In the genomic region with DNA sequence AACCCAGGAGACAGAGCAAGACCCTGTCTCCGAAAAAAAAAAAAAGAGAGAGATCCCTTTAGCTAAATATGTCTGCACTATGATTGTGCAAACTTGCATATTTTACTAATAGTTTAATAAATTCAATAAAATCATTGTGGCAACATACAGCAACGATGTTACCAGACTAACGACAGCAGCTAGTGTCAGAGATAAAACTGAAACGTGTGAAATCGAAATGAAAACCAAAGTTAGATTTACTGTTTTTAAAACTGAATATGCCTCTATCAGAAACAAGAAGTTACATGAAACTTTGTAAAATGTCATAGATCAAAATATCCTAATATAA, we compare ENCODE assay signal across 20 cellular contexts. TPM values are rescaled to one million over a fixed set of nuclear protein-coding genes. Genes with fewer than 3 reads are reported as not detected.
DNase-seq lines count a peak whose midpoint lies in the region; ATAC-seq and TF ChIP-seq lines count a peak whose summit lies in the region.
"Had no signal": no experiment of that assay in that cellular context is flagged by ENCODE, and none has a peak within 500 bp of the region (broad histone marks: within the 10 kb centered on the region; RNA-seq: fewer than 3 reads in every experiment).

No MANE protein-coding gene starts in this region.

- H3K4me1 Mint-ChIP-seq in activated CD4-positive, alpha-beta T cell treated with anti-CD3 and anti-CD28 coated beads, Interleukin-2, amount 10 ng/mL, durations not matched to agents 7 days and 5 days = peaks cover 82% of the 10 kb centered on the region
- H3K4me1 Mint-ChIP-seq in dendritic cell treated with granulocyte-macrophage colony-stimulating factor and Interleukin-4, amounts not matched to agents 40 ng/mL and 50 ng/mL, for 4 days (ENCODE audit: low read depth) = peaks cover 37% of the 10 kb centered on the region
- no peaks in the 10 kb centered on the region for H3K4me1 Mint-ChIP-seq in HFFc6 (ENCODE audit: low read depth)

- POLR2A ChIA-PET in activated CD4-positive, alpha-beta T cell treated with anti-CD3 and anti-CD28 coated beads, Interleukin-2, amount 10 ng/mL, durations not matched to agents 7 days and 5 days (lab: Charles Lee) = interaction anchor here (0.6 to 1.7 kb wide), 3 partner anchors 53 to 708 kb away, joined by 3 to 6 read pairs (median 4); partner anchors contain the start of gene CD2

- intact Hi-C loops in dendritic cell treated with granulocyte-macrophage colony-stimulating factor and Interleukin-4, amounts not matched to agents 40 ng/mL and 50 ng/mL, for 4 days (cut with micrococcal nuclease) = loop anchor here (2.0 kb wide), 1 partner anchor 14 kb away; no protein-coding TSS in a partner anchor
- intact Hi-C loops in spleen (cut with DNase I; ENCODE audit: low total_unique reads) = no loop called here

- H3K4me3 Mint-ChIP-seq in activated CD4-positive, alpha-beta T cell treated with anti-CD3 and anti-CD28 coated beads, Interleukin-2, amount 10 ng/mL, durations not matched to agents 7 days and 5 days = peak overlapping the region; percentile 34
- no peak overlapping the region for H3K4me3 Mint-ChIP-seq in dendritic cell treated with granulocyte-macrophage colony-stimulating factor and Interleukin-4, amounts not matched to agents 40 ng/mL and 50 ng/mL, for 4 days
- H3K4me3 Mint-ChIP-seq in HFFc6 = no peak overlapping the region
- H3K4me3 Mint-ChIP-seq: brain, CD14-positive monocyte had no signal

- CTCF ChIA-PET in activated CD4-positive, alpha-beta T cell treated with anti-CD3 and anti-CD28 coated beads, Interleukin-2, amount 10 ng/mL, durations not matched to agents 7 days and 5 days (lab: Charles Lee) = interaction anchor here (0.7 to 1.3 kb wide), 10 partner anchors 9 to 73 kb away, joined by 3 to 9 read pairs (median 4); partner anchors contain the start of gene CD2

- peaks cover 18% of the 10 kb centered on the region for H3K4me1 ChIP-seq in RWPE2 (ENCODE audit: insufficient read depth, poor library complexity, severe bottlenecking)
- peaks cover 0 to 29% (median 2%) of the 10 kb centered on the region in 6 donors for H3K4me1 ChIP-seq in spleen
- H3K4me1 ChIP-seq: A549, HAP-1, thyroid gland had no signal

- H3K27me3 Mint-ChIP-seq in activated CD4-positive, alpha-beta T cell treated with anti-CD3 and anti-CD28 coated beads, Interleukin-2, amount 10 ng/mL, durations not matched to agents 7 days and 5 days = no peaks in the 10 kb centered on the region
- H3K27me3 Mint-ChIP-seq in dendritic cell treated with granulocyte-macrophage colony-stimulating factor and Interleukin-4, amounts not matched to agents 40 ng/mL and 50 ng/mL, for 4 days = no peaks in the 10 kb centered on the region
- H3K27me3 Mint-ChIP-seq in HFFc6 (ENCODE audit: insufficient read depth) = peaks cover 6% of the 10 kb centered on the region
- H3K27me3 Mint-ChIP-seq: brain had no signal

- DNase-seq in activated CD4-positive, alpha-beta T cell treated with anti-CD3 and anti-CD28 coated beads, Interleukin-2, amount 10 ng/mL, durations not matched to agents 7 days and 5 days = no peak
- no peak for DNase-seq in activated CD4-positive, alpha-beta T cell treated with anti-CD3 and anti-CD28 coated beads for 48 hours
- DNase-seq in RWPE2 (ENCODE audit: low spot score) (no peak), spleen (no peak), MG63 (no peak), HFFc6 (no peak), middle frontal gyrus (ENCODE audit: extremely low spot score, low spot score) (no peak)
- DNase-seq: activated CD4-positive, alpha-beta T cell treated with anti-CD3 and anti-CD28 coated beads, Interleukin-2, amount 50 U/mL, for 4 hours; activated gamma-delta T cell treated with Interleukin-2 at 50 U/mL for 16 hours; cortex of kidney; left ventricle myocardium superior; NCI-H1105; PC-3; thyroid gland had no signal

- H3K27ac Mint-ChIP-seq in activated CD4-positive, alpha-beta T cell treated with anti-CD3 and anti-CD28 coated beads, Interleukin-2, amount 10 ng/mL, durations not matched to agents 7 days and 5 days = peak overlapping the region; percentile 90
- H3K27ac Mint-ChIP-seq in dendritic cell treated with granulocyte-macrophage colony-stimulating factor and Interleukin-4, amounts not matched to agents 40 ng/mL and 50 ng/mL, for 4 days = peak overlapping the region; percentile 62
- no peak overlapping the region for H3K27ac Mint-ChIP-seq in HFFc6

- peaks cover 4% of the 10 kb centered on the region for H3K9me3 ChIP-seq in RWPE2 (ENCODE audit: severe bottlenecking)
- peaks cover 0 to 28% (median 17%) of the 10 kb centered on the region in 8 donors for H3K9me3 ChIP-seq in spleen
- H3K9me3 ChIP-seq in MG63 = peaks cover 11% of the 10 kb centered on the region
- H3K9me3 ChIP-seq: HAP-1, thyroid gland had no signal

- H3K9me3 Mint-ChIP-seq in activated CD4-positive, alpha-beta T cell treated with anti-CD3 and anti-CD28 coated beads, Interleukin-2, amount 10 ng/mL, durations not matched to agents 7 days and 5 days = peaks cover 27% of the 10 kb centered on the region
- H3K9me3 Mint-ChIP-seq in dendritic cell treated with granulocyte-macrophage colony-stimulating factor and Interleukin-4, amounts not matched to agents 40 ng/mL and 50 ng/mL, for 4 days = peaks cover 14% of the 10 kb centered on the region
- no peaks in the 10 kb centered on the region for H3K9me3 Mint-ChIP-seq in HFFc6

- H3K4me3 ChIP-seq in RWPE2 (ENCODE audit: severe bottlenecking) (no peak overlapping the region), spleen (no peak overlapping the region), MG63 (no peak overlapping the region)
- H3K4me3 ChIP-seq: A549, HAP-1, thyroid gland had no signal

- no peak for ATAC-seq in RWPE2 (ENCODE audit: low read depth)
- ATAC-seq: A549, left ventricle myocardium superior, PC-3 had no signal

- H3K27me3 ChIP-seq in RWPE2 (ENCODE audit: insufficient read depth, poor library complexity, severe bottlenecking) = no peaks in the 10 kb centered on the region
- H3K27me3 ChIP-seq in spleen (replicated peaks in 1 of 7) = no peaks in the 10 kb centered on the region
- peaks cover 4% of the 10 kb centered on the region; the same call in 1 of the 2 replicates for H3K27me3 ChIP-seq in MG63
- H3K27me3 ChIP-seq: thyroid gland had no signal

- WGBS in spleen, 5 donors = 74 to 86% (median 84%) methylated on average over 5 of the region's 5 CpGs

- H3K36me3 ChIP-seq in RWPE2 (ENCODE audit: low read depth) = no peaks in the 10 kb centered on the region
- no peaks in the 10 kb centered on the region for H3K36me3 ChIP-seq in spleen
- no peaks in the 10 kb centered on the region for H3K36me3 ChIP-seq in MG63
- H3K36me3 ChIP-seq: HAP-1, thyroid gland had no signal

- no peak for TF ChIP-seq POLR2A in spleen (IDR thresholded peaks at IDR 0.05)

- peaks cover 29% of the 10 kb centered on the region for H3K36me3 Mint-ChIP-seq in activated CD4-positive, alpha-beta T cell treated with anti-CD3 and anti-CD28 coated beads, Interleukin-2, amount 10 ng/mL, durations not matched to agents 7 days and 5 days (ENCODE audit: low read depth)
- H3K36me3 Mint-ChIP-seq in dendritic cell treated with granulocyte-macrophage colony-stimulating factor and Interleukin-4, amounts not matched to agents 40 ng/mL and 50 ng/mL, for 4 days (ENCODE audit: low read depth) = no peaks in the 10 kb centered on the region
- no peaks in the 10 kb centered on the region for H3K36me3 Mint-ChIP-seq in HFFc6 (ENCODE audit: low read depth)
- H3K36me3 Mint-ChIP-seq: brain, CD14-positive monocyte had no signal

- H3K27ac ChIP-seq in RWPE2 (ENCODE audit: poor library complexity, severe bottlenecking) (peak overlapping the region; percentile 64), spleen (peak overlapping the region; percentile 16 to 82 (median 60))
- H3K27ac ChIP-seq: A549, HL-60, thyroid gland had no signal

- TF ChIP-seq CTCF in RWPE2 (IDR thresholded peaks at IDR 0.05; ENCODE audit: poor library complexity, severe bottlenecking) (no peak), spleen (IDR thresholded peaks at IDR 0.05 in 8 of 11, conservative IDR thresholded peaks at IDR 0.05 in 3 of 11) (no peak), HFFc6 (IDR thresholded peaks at IDR 0.05) (no peak)

RNA-seq across cellular contexts. Expression of gene CD2, which starts 54.9 kb away (rescaled TPM):
- 100 to 1,000 TPM; 206 to 258 TPM for total RNA-seq in activated CD4-positive, alpha-beta T cell treated with anti-CD3 and anti-CD28 coated beads, Interleukin-2, amount 10 ng/mL, durations not matched to agents 7 days and 5 days
- total RNA-seq in spleen = 10 to 100 TPM; 24.4 to 50.5 (median 35.4) TPM
- polyA plus RNA-seq in spleen = 10 to 100 TPM; 21.6 to 25.5 (median 21.8) TPM
- total RNA-seq in MG63 (2014; rRNA removed; shearing (Covaris generic); ENCODE audit: low replicate concordance) = not detected in 2 replicates
- total RNA-seq in HFFc6 (2021; fragmentation: NEBNext Ultra II Directional; extraction: Animal tissue kit (Norgen Biotek cat#: 25700)) = not detected
- total RNA-seq: PC-3 had no signal
- polyA plus RNA-seq: A549 had no signal

Comparison
In these comparisons a context has a peak if more than half of its experiments do, and no peak if none do; other contexts are left out.
1. RNA of gene CD2, which starts 54.9 kb away (total RNA-seq): 206 to 258 TPM in activated CD4-positive, alpha-beta T cell treated with anti-CD3 and anti-CD28 coated beads, Interleukin-2, amount 10 ng/mL, durations not matched to agents 7 days and 5 days and 24.4 to 50.5 TPM in spleen; not detected in MG63 and not detected in HFFc6; every median in the first group is over 10 times any median in the second.